11 cellular contexts compared by ENCODE assay signal in the genomic region with DNA sequence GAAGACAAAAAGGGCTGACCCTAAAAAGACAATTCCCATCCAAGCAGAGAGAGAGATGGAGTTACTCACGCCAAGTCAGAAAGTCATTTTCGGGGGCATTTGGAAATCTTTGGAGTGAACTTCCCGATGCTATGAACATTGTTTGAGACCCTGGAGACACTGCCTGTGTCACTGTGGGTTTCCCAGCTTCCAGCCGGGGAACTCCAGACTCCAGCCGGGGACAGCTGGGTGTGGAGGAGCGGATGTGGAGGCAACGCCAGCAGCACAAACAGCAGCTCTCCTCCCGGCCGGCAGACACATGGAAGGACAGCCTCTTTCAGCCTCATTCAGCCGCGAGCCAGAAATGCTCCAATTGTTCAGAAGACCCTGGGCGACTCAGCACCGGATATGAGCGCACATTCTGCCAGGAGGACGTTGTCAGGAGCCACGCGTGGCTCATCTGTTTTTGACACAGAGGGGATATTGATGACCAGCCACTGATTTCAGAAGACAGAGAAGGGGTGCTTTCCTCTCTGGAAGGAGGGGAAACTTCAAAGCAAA.
DNase-seq lines count a peak whose midpoint lies in the region; ATAC-seq and TF ChIP-seq lines count a peak whose summit lies in the region.
"Had no signal": no experiment of that assay in that cellular context is flagged by ENCODE, and none has a peak within 500 bp of the region (broad histone marks: within the 10 kb centered on the region; RNA-seq: fewer than 3 reads in every experiment).

No MANE protein-coding gene starts in this region.

- H3K4me3 Mint-ChIP-seq in stimulated activated naive CD8-positive, alpha-beta T cell treated with anti-CD3 and anti-CD28 coated beads, Interleukin-15, amount 100 ng/mL, for 72 hours, result no peak overlapping the region
- H3K4me3 Mint-ChIP-seq: activated naive CD8-positive, alpha-beta T cell; natural killer cell treated with Interleukin-12 subunit alpha and Interleukin-12 subunit beta and Interleukin-15 and Interleukin-18, amount 100 ng/mL, for 72 hours had no signal

- H3K27ac ChIP-seq in ACC112 (ENCODE audit: low read depth, low read length) (peak overlapping the region; percentile 86), SK-N-MC (peak overlapping the region; percentile 54; the same call in 1 of the 2 replicates), neuronal stem cell (replicated peaks; ENCODE audit: low read length) (no peak overlapping the region)
- H3K27ac ChIP-seq: KMS-11 had no signal

- H3K9me3 Mint-ChIP-seq in stimulated activated naive CD8-positive, alpha-beta T cell treated with anti-CD3 and anti-CD28 coated beads, Interleukin-15, amount 100 ng/mL, for 72 hours, result no peaks in the 10 kb centered on the region
- H3K9me3 Mint-ChIP-seq: natural killer cell treated with Interleukin-12 subunit alpha and Interleukin-12 subunit beta and Interleukin-15 and Interleukin-18, amount 100 ng/mL, for 72 hours had no signal

- no peaks in the 10 kb centered on the region for H3K79me1 ChIP-seq in neuronal stem cell (ENCODE audit: low read depth, low read length)

- peaks cover 39% of the 10 kb centered on the region for H3K4me1 ChIP-seq in ACC112 (ENCODE audit: control insufficient read depth, insufficient read depth, low read length, unreplicated experiment)
- peaks cover 0 to 14% of the 10 kb centered on the region in 2 donors for H3K4me1 ChIP-seq in neuronal stem cell (ENCODE audit: control insufficient read depth in 2 of 2, insufficient read depth in 1 of 2, low read depth in 1 of 2, low read length in 2 of 2)

- H3K23ac ChIP-seq in neuronal stem cell (ENCODE audit: low read depth, low read length, poor library complexity), result no peak overlapping the region

- DNase-seq in SK-N-MC (ENCODE audit: low read depth, low spot score), result no peak
- peak; percentile 79 for DNase-seq in fibroblast of the aortic adventitia (ENCODE audit: low read depth)
- no peak for DNase-seq in neuronal stem cell (ENCODE audit: low spot score)
- DNase-seq in HUDEP-2 (lab: John Stamatoyannopoulos, UW; ENCODE audit: unreplicated experiment in 76 of 76), result no peak
- no peak for DNase-seq in T-helper 9 cell
- DNase-seq in stimulated activated naive CD8-positive, alpha-beta T cell treated with anti-CD3 and anti-CD28 coated beads, Interleukin-15, amount 100 ng/mL, for 72 hours, result no peak

- no peak overlapping the region for H3K9ac ChIP-seq in SK-N-MC (ENCODE audit: insufficient read length)
- no peak overlapping the region for H3K9ac ChIP-seq in neuronal stem cell (ENCODE audit: low read depth, low read length, poor library complexity)
- H3K9ac ChIP-seq: KMS-11 had no signal

- no peaks in the 10 kb centered on the region for H3K36me3 ChIP-seq in ACC112 (ENCODE audit: insufficient read depth, low read length)
- no peaks in the 10 kb centered on the region for H3K36me3 ChIP-seq in SK-N-MC (ENCODE audit: insufficient read depth, low read length)
- H3K36me3 ChIP-seq in neuronal stem cell (replicated peaks in 1 of 2; ENCODE audit: control insufficient read depth in 2 of 2, insufficient read depth in 2 of 2, low read length in 2 of 2), result peaks cover 1 to 92% of the 10 kb centered on the region in 2 donors

- H3K27me3 ChIP-seq in ACC112 (ENCODE audit: insufficient read depth, low read length) (no peaks in the 10 kb centered on the region), neuronal stem cell (ENCODE audit: control insufficient read depth in 3 of 3, insufficient read depth in 3 of 3, low read depth in 1 of 3, low read length in 3 of 3) (no peaks in the 10 kb centered on the region)

- no peak overlapping the region for H3K4me2 ChIP-seq in neuronal stem cell (ENCODE audit: insufficient read depth, low read length, poor library complexity, severe bottlenecking)
- H3K4me2 ChIP-seq: KMS-11 had no signal

- H3K4ac ChIP-seq in neuronal stem cell (ENCODE audit: low read length), result no peak overlapping the region

- H3K14ac ChIP-seq in neuronal stem cell (ENCODE audit: low read length), result no peak overlapping the region

- peak overlapping the region; percentile 65 for H3K18ac ChIP-seq in neuronal stem cell (ENCODE audit: low read length)

- H3K4me3 ChIP-seq in ACC112 (ENCODE audit: low read depth, low read length), result peak overlapping the region; percentile 40
- peak overlapping the region; percentile 69 for H3K4me3 ChIP-seq in SK-N-MC
- H3K4me3 ChIP-seq in fibroblast of the aortic adventitia (ENCODE audit: low read depth, low read length), result peak overlapping the region; percentile 31
- no peak overlapping the region for H3K4me3 ChIP-seq in neuronal stem cell (ENCODE audit: low read length in 2 of 2)

- no peak for ATAC-seq in GM21360 (IDR thresholded peaks at IDR 0.05; ENCODE audit: unreplicated experiment)
- no peak for ATAC-seq in stimulated activated naive CD8-positive, alpha-beta T cell treated with anti-CD3 and anti-CD28 coated beads, Interleukin-15, amount 100 ng/mL, for 72 hours
- ATAC-seq: natural killer cell treated with Interleukin-12 subunit alpha and Interleukin-12 subunit beta and Interleukin-15 and Interleukin-18, amount 100 ng/mL, for 72 hours had no signal

- no peak overlapping the region for H3K27ac Mint-ChIP-seq in stimulated activated naive CD8-positive, alpha-beta T cell treated with anti-CD3 and anti-CD28 coated beads, Interleukin-15, amount 100 ng/mL, for 72 hours
- H3K27ac Mint-ChIP-seq: activated naive CD8-positive, alpha-beta T cell; natural killer cell treated with Interleukin-12 subunit alpha and Interleukin-12 subunit beta and Interleukin-15 and Interleukin-18, amount 100 ng/mL, for 72 hours had no signal

- TF ChIP-seq CTCF in fibroblast of the aortic adventitia (IDR thresholded peaks at IDR 0.05; ENCODE audit: insufficient read depth, low read length), result no peak

- no peak overlapping the region for H2AK5ac ChIP-seq in neuronal stem cell (ENCODE audit: low read depth, low read length)

- no peaks in the 10 kb centered on the region for H3K9me3 ChIP-seq in SK-N-MC (ENCODE audit: low read depth, low read length)
- H3K9me3 ChIP-seq in neuronal stem cell (replicated peaks in 1 of 2; ENCODE audit: control insufficient read depth in 2 of 2, insufficient read depth in 1 of 2, low read depth in 1 of 2, low read length in 2 of 2), result no peaks in the 10 kb centered on the region

- H4K8ac ChIP-seq in neuronal stem cell (ENCODE audit: low read depth, low read length), result no peak overlapping the region

- H3K79me2 ChIP-seq in ACC112 (ENCODE audit: control insufficient read depth, insufficient read depth, low read length, unreplicated experiment), result no peaks in the 10 kb centered on the region

- H2BK12ac ChIP-seq in neuronal stem cell (ENCODE audit: low read length), result no peak overlapping the region

- H2BK120ac ChIP-seq in neuronal stem cell (ENCODE audit: low read depth, low read length), result no peak overlapping the region

- no peak overlapping the region for H2BK15ac ChIP-seq in neuronal stem cell (ENCODE audit: low read length)

- H4K91ac ChIP-seq in neuronal stem cell (ENCODE audit: low read depth, low read length, poor library complexity), result no peak overlapping the region

- WGBS in neuronal stem cell (ENCODE audit: extremely low coverage in 2 of 2, insufficient read length in 2 of 2, insufficient replicate concordance in 1 of 2), 2 donors, result no CpG with 5 or more reads among the region's 17 CpGs

- no peak overlapping the region for H2BK5ac ChIP-seq in neuronal stem cell (ENCODE audit: low read length)

- H3K4me1 Mint-ChIP-seq in stimulated activated naive CD8-positive, alpha-beta T cell treated with anti-CD3 and anti-CD28 coated beads, Interleukin-15, amount 100 ng/mL, for 72 hours, result no peaks in the 10 kb centered on the region

- H3K27me3 Mint-ChIP-seq in stimulated activated naive CD8-positive, alpha-beta T cell treated with anti-CD3 and anti-CD28 coated beads, Interleukin-15, amount 100 ng/mL, for 72 hours, result peaks cover 24% of the 10 kb centered on the region

- H2AFZ ChIP-seq in ACC112 (ENCODE audit: low read length, unreplicated experiment) (peak overlapping the region; percentile 16), neuronal stem cell (ENCODE audit: low read length) (no peak overlapping the region)

Comparison
In these comparisons a context has a peak if more than half of its experiments do, and no peak if none do; other contexts are left out.
1. H3K4me3 ChIP-seq: peak in ACC112 (single experiment), SK-N-MC (single experiment) and fibroblast of the aortic adventitia (single experiment); none in neuronal stem cell (0 of 2).